Comparison of ENCODE assay signal across 2 cellular contexts in genomic region chr22:23859201-23859600, GRCh38.
TF ChIP-seq lines count a peak whose summit lies in the region.

No MANE protein-coding gene starts in this region.

TF ChIP-seq in IMR-90, 13 proteins besides CTCF, POLR2A, EP300 and RAD21:
- TF ChIP-seq BHLHE40 (IDR thresholded peaks at IDR 0.05; ENCODE audit: low read depth, low read length) (no peak), CHD1 (IDR thresholded peaks at IDR 0.05; ENCODE audit: low read depth, low read length) (no peak), NFE2L2 (IDR thresholded peaks at IDR 0.05; ENCODE audit: low read depth, low read length) (no peak), MAFK (IDR thresholded peaks at IDR 0.05; ENCODE audit: low read depth, low read length) (no peak), MAZ (IDR thresholded peaks at IDR 0.05; ENCODE audit: borderline replicate concordance, low read depth, low read length) (no peak), ELK1 (IDR thresholded peaks at IDR 0.05; ENCODE audit: borderline replicate concordance, low read depth, low read length) (no peak), CEBPB (IDR thresholded peaks at IDR 0.05; ENCODE audit: low read depth, low read length) (no peak), MXI1 (IDR thresholded peaks at IDR 0.05; ENCODE audit: borderline replicate concordance, low read depth, low read length) (no peak), RFX5 (IDR thresholded peaks at IDR 0.05; ENCODE audit: low read depth, low read length) (no peak), SMC3 (IDR thresholded peaks at IDR 0.05; ENCODE audit: low read depth, low read length) (no peak), FOS (IDR thresholded peaks at IDR 0.05; ENCODE audit: low read depth, low read length) (no peak), USF2 (IDR thresholded peaks at IDR 0.05; ENCODE audit: low read depth, low read length) (no peak), RCOR1 (IDR thresholded peaks at IDR 0.05; ENCODE audit: insufficient replicate concordance, low read length) (no peak)
TF ChIP-seq in IMR-90: peak in this region for 0.

TF ChIP-seq in GM12878, 131 proteins besides CTCF, POLR2A, EP300 and RAD21:
- TF ChIP-seq MLLT1 (IDR thresholded peaks at IDR 0.05): no peak
- TF ChIP-seq HDAC6 (IDR thresholded peaks at IDR 0.05; ENCODE audit: unreplicated experiment): no peak
